In genomic region chr1:39737546-39738169, GRCh38 we compare ENCODE assay signal across 1 cellular context.
TF ChIP-seq lines count a peak whose summit lies in the region.

No MANE protein-coding gene starts in this region.

TF ChIP-seq in GM23338, 12 proteins besides CTCF, POLR2A, EP300 and RAD21 (continued from another document):
- TF ChIP-seq ETS1 (IDR thresholded peaks at IDR 0.05) = no peak
- TF ChIP-seq POLR2AphosphoS5 (IDR thresholded peaks at IDR 0.05; ENCODE audit: low read depth) = no peak
- no peak for TF ChIP-seq ZNF331 (CRISPR knock-in tag; IDR thresholded peaks at IDR 0.05; ENCODE audit: low read depth)
- TF ChIP-seq, protein P1, sequence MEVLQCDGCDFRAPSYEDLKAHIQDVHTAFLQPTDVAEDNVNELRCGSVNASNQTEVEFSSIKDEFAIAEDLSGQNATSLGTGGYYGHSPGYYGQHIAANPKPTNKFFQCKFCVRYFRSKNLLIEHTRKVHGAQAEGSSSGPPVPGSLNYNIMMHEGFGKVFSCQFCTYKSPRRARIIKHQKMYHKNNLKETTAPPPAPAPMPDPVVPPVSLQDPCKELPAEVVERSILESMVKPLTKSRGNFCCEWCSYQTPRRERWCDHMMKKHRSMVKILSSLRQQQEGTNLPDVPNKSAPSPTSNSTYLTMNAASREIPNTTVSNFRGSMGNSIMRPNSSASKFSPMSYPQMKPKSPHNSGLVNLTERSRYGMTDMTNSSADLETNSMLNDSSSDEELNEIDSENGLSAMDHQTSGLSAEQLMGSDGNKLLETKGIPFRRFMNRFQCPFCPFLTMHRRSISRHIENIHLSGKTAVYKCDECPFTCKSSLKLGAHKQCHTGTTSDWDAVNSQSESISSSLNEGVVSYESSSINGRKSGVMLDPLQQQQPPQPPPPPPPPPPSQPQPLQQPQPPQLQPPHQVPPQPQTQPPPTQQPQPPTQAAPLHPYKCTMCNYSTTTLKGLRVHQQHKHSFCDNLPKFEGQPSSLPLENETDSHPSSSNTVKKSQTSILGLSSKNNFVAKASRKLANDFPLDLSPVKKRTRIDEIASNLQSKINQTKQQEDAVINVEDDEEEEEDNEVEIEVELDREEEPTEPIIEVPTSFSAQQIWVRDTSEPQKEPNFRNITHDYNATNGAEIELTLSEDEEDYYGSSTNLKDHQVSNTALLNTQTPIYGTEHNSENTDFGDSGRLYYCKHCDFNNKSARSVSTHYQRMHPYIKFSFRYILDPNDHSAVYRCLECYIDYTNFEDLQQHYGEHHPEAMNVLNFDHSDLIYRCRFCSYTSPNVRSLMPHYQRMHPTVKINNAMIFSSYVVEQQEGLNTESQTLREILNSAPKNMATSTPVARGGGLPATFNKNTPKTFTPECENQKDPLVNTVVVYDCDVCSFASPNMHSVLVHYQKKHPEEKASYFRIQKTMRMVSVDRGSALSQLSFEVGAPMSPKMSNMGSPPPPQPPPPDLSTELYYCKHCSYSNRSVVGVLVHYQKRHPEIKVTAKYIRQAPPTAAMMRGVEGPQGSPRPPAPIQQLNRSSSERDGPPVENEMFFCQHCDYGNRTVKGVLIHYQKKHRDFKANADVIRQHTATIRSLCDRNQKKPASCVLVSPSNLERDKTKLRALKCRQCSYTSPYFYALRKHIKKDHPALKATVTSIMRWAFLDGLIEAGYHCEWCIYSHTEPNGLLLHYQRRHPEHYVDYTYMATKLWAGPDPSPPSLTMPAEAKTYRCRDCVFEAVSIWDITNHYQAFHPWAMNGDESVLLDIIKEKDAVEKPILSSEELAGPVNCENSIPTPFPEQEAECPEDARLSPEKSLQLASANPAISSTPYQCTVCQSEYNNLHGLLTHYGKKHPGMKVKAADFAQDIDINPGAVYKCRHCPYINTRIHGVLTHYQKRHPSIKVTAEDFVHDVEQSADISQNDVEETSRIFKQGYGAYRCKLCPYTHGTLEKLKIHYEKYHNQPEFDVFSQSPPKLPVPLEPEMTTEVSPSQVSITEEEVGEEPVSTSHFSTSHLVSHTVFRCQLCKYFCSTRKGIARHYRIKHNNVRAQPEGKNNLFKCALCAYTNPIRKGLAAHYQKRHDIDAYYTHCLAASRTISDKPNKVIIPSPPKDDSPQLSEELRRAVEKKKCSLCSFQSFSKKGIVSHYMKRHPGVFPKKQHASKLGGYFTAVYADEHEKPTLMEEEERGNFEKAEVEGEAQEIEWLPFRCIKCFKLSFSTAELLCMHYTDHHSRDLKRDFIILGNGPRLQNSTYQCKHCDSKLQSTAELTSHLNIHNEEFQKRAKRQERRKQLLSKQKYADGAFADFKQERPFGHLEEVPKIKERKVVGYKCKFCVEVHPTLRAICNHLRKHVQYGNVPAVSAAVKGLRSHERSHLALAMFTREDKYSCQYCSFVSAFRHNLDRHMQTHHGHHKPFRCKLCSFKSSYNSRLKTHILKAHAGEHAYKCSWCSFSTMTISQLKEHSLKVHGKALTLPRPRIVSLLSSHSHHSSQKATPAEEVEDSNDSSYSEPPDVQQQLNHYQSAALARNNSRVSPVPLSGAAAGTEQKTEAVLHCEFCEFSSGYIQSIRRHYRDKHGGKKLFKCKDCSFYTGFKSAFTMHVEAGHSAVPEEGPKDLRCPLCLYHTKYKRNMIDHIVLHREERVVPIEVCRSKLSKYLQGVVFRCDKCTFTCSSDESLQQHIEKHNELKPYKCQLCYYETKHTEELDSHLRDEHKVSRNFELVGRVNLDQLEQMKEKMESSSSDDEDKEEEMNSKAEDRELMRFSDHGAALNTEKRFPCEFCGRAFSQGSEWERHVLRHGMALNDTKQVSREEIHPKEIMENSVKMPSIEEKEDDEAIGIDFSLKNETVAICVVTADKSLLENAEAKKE (CRISPR knock-in tag; IDR thresholded peaks at IDR 0.05) = no peak
- no peak for TF ChIP-seq NANOG (IDR thresholded peaks at IDR 0.05; ENCODE audit: borderline replicate concordance)
- TF ChIP-seq, protein P2, sequence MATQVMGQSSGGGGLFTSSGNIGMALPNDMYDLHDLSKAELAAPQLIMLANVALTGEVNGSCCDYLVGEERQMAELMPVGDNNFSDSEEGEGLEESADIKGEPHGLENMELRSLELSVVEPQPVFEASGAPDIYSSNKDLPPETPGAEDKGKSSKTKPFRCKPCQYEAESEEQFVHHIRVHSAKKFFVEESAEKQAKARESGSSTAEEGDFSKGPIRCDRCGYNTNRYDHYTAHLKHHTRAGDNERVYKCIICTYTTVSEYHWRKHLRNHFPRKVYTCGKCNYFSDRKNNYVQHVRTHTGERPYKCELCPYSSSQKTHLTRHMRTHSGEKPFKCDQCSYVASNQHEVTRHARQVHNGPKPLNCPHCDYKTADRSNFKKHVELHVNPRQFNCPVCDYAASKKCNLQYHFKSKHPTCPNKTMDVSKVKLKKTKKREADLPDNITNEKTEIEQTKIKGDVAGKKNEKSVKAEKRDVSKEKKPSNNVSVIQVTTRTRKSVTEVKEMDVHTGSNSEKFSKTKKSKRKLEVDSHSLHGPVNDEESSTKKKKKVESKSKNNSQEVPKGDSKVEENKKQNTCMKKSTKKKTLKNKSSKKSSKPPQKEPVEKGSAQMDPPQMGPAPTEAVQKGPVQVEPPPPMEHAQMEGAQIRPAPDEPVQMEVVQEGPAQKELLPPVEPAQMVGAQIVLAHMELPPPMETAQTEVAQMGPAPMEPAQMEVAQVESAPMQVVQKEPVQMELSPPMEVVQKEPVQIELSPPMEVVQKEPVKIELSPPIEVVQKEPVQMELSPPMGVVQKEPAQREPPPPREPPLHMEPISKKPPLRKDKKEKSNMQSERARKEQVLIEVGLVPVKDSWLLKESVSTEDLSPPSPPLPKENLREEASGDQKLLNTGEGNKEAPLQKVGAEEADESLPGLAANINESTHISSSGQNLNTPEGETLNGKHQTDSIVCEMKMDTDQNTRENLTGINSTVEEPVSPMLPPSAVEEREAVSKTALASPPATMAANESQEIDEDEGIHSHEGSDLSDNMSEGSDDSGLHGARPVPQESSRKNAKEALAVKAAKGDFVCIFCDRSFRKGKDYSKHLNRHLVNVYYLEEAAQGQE (IDR thresholded peaks at IDR 0.05; ENCODE audit: unreplicated experiment) = no peak
